Comparison of ENCODE assay signal across 10 cellular contexts in genomic region chr13:32962342-32962741, GRCh38. TPM values are rescaled to one million over a fixed set of nuclear protein-coding genes. Genes with fewer than 3 reads are reported as not detected.
"Had no signal": no experiment of that assay in that cellular context is flagged by ENCODE, and none has a peak within 500 bp of the region (broad histone marks: within the 10 kb centered on the region; RNA-seq: fewer than 3 reads in every experiment).

No MANE protein-coding gene starts in this region.

- ATAC-seq: GM23338, HCT116, HepG2 had no signal

- H3K4me3 Mint-ChIP-seq: GM23338, HFFc6 had no signal

- DNase-seq: HFFc6, IMR-90 had no signal

- H3K4me1 Mint-ChIP-seq: GM23338 had no signal

- H3K4me3 ChIP-seq: GM23338, HAP-1 had no signal

- H2AFZ ChIP-seq: GM23338 had no signal

- H3K9me3 ChIP-seq: HAP-1 had no signal

- H3K36me3 ChIP-seq: HAP-1 had no signal

- H3K4me2 ChIP-seq: GM23338 had no signal

- H3K27ac ChIP-seq: HL-60 had no signal

- H3K27ac Mint-ChIP-seq: GM23338, HFFc6 had no signal

- FAIRE-seq: H1, H54, HepG2 had no signal

- H3K9me3 Mint-ChIP-seq: GM23338, HFFc6 had no signal

RNA-seq across cellular contexts. Expression of gene KL, which starts 53.9 kb away (rescaled TPM):
- total RNA-seq: H1, HepG2, HT1080, IMR-90 had no signal
